ENCODE assay signal across 8 cellular contexts in genomic region chr7:158695726-158696452, GRCh38. TPM values are rescaled to one million over a fixed set of nuclear protein-coding genes. Genes with fewer than 3 reads are reported as not detected.
DNase-seq lines count a peak whose midpoint lies in the region; ATAC-seq and TF ChIP-seq lines count a peak whose summit lies in the region.

No MANE protein-coding gene starts in this region.

- H3K9me3 ChIP-seq in AG04450 (ENCODE audit: control insufficient read depth, insufficient read depth, low read length): no peaks in the 10 kb centered on the region
- no peaks in the 10 kb centered on the region for H3K9me3 ChIP-seq in gastroesophageal sphincter
- no peaks in the 10 kb centered on the region for H3K9me3 ChIP-seq in parathyroid adenoma (ENCODE audit: control insufficient read depth, low read length)

- H3K4me3 ChIP-seq in AG04450 (ENCODE audit: low read depth, low read length): no peak overlapping the region
- no peak overlapping the region for H3K4me3 ChIP-seq in gastroesophageal sphincter
- H3K4me3 ChIP-seq in parathyroid adenoma (ENCODE audit: low read depth, low read length): no peak overlapping the region

- no peak for TF ChIP-seq EP300 in gastroesophageal sphincter (IDR thresholded peaks at IDR 0.05)

- no peak overlapping the region for H3K9ac ChIP-seq in parathyroid adenoma

- peak; percentile 52 for DNase-seq in AG04450 (ENCODE audit: low read depth, low spot score)
- DNase-seq in GM10248 (ENCODE audit: extremely low spot score): peak; percentile 57
- DNase-seq in NOMO-1 (lab: John Stamatoyannopoulos, UW; ENCODE audit: unreplicated experiment in 2 of 2): peak; percentile 58 to 81
- peak; percentile 41 for DNase-seq in activated gamma-delta T cell treated with anti-CD3 and anti-CD28 coated beads, Interleukin-2, amount 50 U/mL, for 16 hours (ENCODE audit: low read depth)
- DNase-seq in SHP77 (lab: John Stamatoyannopoulos, UW): no peak

- H2AFZ ChIP-seq in parathyroid adenoma: peak overlapping the region; percentile 63

- TF ChIP-seq CTCF in AG04450 (IDR thresholded peaks at IDR 0.05; ENCODE audit: low read depth, low read length) (peak; percentile 76), GM10248 (IDR thresholded peaks at IDR 0.05; ENCODE audit: control extremely low read depth, extremely low read depth, low read depth, missing control alignments) (peak; percentile 70), gastroesophageal sphincter (IDR thresholded peaks at IDR 0.05) (peak; percentile 35 to 77 (median 72)), parathyroid adenoma (IDR thresholded peaks at IDR 0.05) (peak; percentile 48)

- no peak overlapping the region for H3K27ac ChIP-seq in AG04450 (ENCODE audit: low read depth, low read length)
- H3K27ac ChIP-seq in gastroesophageal sphincter: peak overlapping the region in 1 of 4 donors; percentile 49
- H3K27ac ChIP-seq in parathyroid adenoma: no peak overlapping the region

- 0 to 27% methylated on average over 3 to 4 of the region's 10 CpGs for WGBS in gastroesophageal sphincter (ENCODE audit: low coverage in 1 of 2), 2 donors

- H3K79me2 ChIP-seq in parathyroid adenoma: no peaks in the 10 kb centered on the region

- no peak for TF ChIP-seq POLR2A in gastroesophageal sphincter (IDR thresholded peaks at IDR 0.05)

- H3K4me1 ChIP-seq in gastroesophageal sphincter (peaks cover 0 to 7% (median 4%) of the 10 kb centered on the region in 3 donors), parathyroid adenoma (no peaks in the 10 kb centered on the region)

- H3K4me2 ChIP-seq in parathyroid adenoma (ENCODE audit: low read length): no peak overlapping the region

- H3K36me3 ChIP-seq in gastroesophageal sphincter (peaks cover 0 to 8% of the 10 kb centered on the region in 2 donors), parathyroid adenoma (ENCODE audit: control insufficient read depth, insufficient read depth, low read length) (no peaks in the 10 kb centered on the region)

- CTCF ChIA-PET in AG04450 (lab: Charles Lee): interaction anchor here (0.5 to 4.8 kb wide), 15 partner anchors 9 to 283 kb away, joined by 3 to 73 read pairs (median 3); no protein-coding TSS in a partner anchor
- CTCF ChIA-PET in GM10248 (lab: Yijun Ruan, JAX): interaction anchor here (0.6 to 7.5 kb wide), 14 partner anchors 9 to 282 kb away, joined by 3 to 124 read pairs (median 3); partner anchors contain the start of gene NCAPG2

- ATAC-seq in HG02642 (IDR thresholded peaks at IDR 0.05; ENCODE audit: poor library complexity, unreplicated experiment) (peak; percentile 86), gastroesophageal sphincter (peak; percentile 93)

- POLR2A ChIA-PET in AG04450 (lab: Yijun Ruan, JAX): interaction anchor here (1.2 kb wide), 1 partner anchor 9 kb away, joined by 4 read pairs; the partner anchor contains the start of gene NCAPG2
- POLR2A ChIA-PET in GM10248 (lab: Yijun Ruan, JAX): no interaction called here

- H3K27me3 ChIP-seq in AG04450 (ENCODE audit: control insufficient read depth, insufficient read depth, low read length) (no peaks in the 10 kb centered on the region), gastroesophageal sphincter (no peaks in the 10 kb centered on the region), parathyroid adenoma (ENCODE audit: control insufficient read depth, insufficient read depth, low read length) (no peaks in the 10 kb centered on the region)

RNA-seq across cellular contexts. Expression of gene NCAPG2, which starts 8.7 kb away (rescaled TPM):
- 12.3 and 14.8 TPM in 2 replicates for polyA plus RNA-seq in AG04450 (2011; rRNA removed)
- 21.5 and 26.5 TPM in 2 replicates for polyA minus RNA-seq in AG04450 (2011; rRNA and poly(A)+ RNA removed)
- 1 to 10 TPM; 4.6 to 6.4 (median 5.6) TPM for total RNA-seq in gastroesophageal sphincter

Comparison
In these comparisons a context has a peak if more than half of its experiments do, and no peak if none do; other contexts are left out.
1. DNase-seq: peak in AG04450 (single experiment), GM10248 (single experiment), NOMO-1 (2 of 2) and activated gamma-delta T cell treated with anti-CD3 and anti-CD28 coated beads, Interleukin-2, amount 50 U/mL, for 16 hours (single experiment); none in SHP77 (0 of 2).
2. Peak in every context shown above with its lines, with median percentiles within 50 percentile points of each other: CTCF ChIP-seq.